28 cellular contexts compared by ENCODE assay signal in genomic region chr14:31303654-31304053, GRCh38.
"Had no signal": no experiment of that assay in that cellular context is flagged by ENCODE, and none has a peak within 500 bp of the region (broad histone marks: within the 10 kb centered on the region; RNA-seq: fewer than 3 reads in every experiment).

No MANE protein-coding gene starts in this region.

- ATAC-seq: activated naive CD4-positive, alpha-beta T cell treated with anti-CD3 and anti-CD28 coated beads, Interleukin-2, amount 50 U/mL, for 72 hours; activated T-cell treated with anti-CD3 and anti-CD28 coated beads, Interleukin-2, amount 50 U/mL, for 72 hours; esophagus mucosa had no signal

- H3K27ac ChIP-seq: ascending aorta, breast epithelium, cardiac muscle cell, colonic mucosa had no signal

- H3K27ac Mint-ChIP-seq: activated CD4-positive, alpha-beta memory T cell treated with anti-CD3 and anti-CD28 coated beads, Interleukin-2, amount 10 ng/mL, durations not matched to agents 7 days and 5 days; activated CD4-positive, alpha-beta T cell treated with anti-CD3 and anti-CD28 coated beads, Interleukin-2, amount 10 ng/mL, durations not matched to agents 7 days and 5 days; activated naive CD4-positive, alpha-beta T cell treated with anti-CD3 and anti-CD28 coated beads for 36 hours; activated naive CD4-positive, alpha-beta T cell treated with anti-CD3 and anti-CD28 coated beads, Interleukin-2, amount 50 U/mL, for 72 hours; activated naive CD8-positive, alpha-beta T cell treated with anti-CD3 and anti-CD28 coated beads, Interleukin-2, amount 10 ng/mL, durations not matched to agents 7 days and 5 days; activated T-cell treated with anti-CD3 and anti-CD28 coated beads, Interleukin-2, amount 50 U/mL, for 24 hours; activated T-cell treated with anti-CD3 and anti-CD28 coated beads, Interleukin-2, amount 50 U/mL, for 72 hours; brain had no signal

- H3K36me3 ChIP-seq: colonic mucosa had no signal

- H3K4me1 ChIP-seq: ascending aorta, breast epithelium, colonic mucosa had no signal

- H3K36me3 Mint-ChIP-seq: activated naive CD4-positive, alpha-beta T cell treated with anti-CD3 and anti-CD28 coated beads, Interleukin-2, amount 50 U/mL, for 72 hours; activated naive CD8-positive, alpha-beta T cell treated with anti-CD3 and anti-CD28 coated beads, Interleukin-2, amount 10 ng/mL, durations not matched to agents 7 days and 5 days had no signal

- H3K9me3 Mint-ChIP-seq: activated CD4-positive, alpha-beta memory T cell treated with anti-CD3 and anti-CD28 coated beads, Interleukin-2, amount 10 ng/mL, durations not matched to agents 7 days and 5 days; activated CD4-positive, alpha-beta T cell treated with anti-CD3 and anti-CD28 coated beads, Interleukin-2, amount 10 ng/mL, durations not matched to agents 7 days and 5 days; activated naive CD4-positive, alpha-beta T cell treated with anti-CD3 and anti-CD28 coated beads for 36 hours; activated naive CD4-positive, alpha-beta T cell treated with anti-CD3 and anti-CD28 coated beads, Interleukin-2, amount 50 U/mL, for 72 hours; activated naive CD8-positive, alpha-beta T cell treated with anti-CD3 and anti-CD28 coated beads, Interleukin-2, amount 10 ng/mL, durations not matched to agents 7 days and 5 days; activated T-cell treated with anti-CD3 and anti-CD28 coated beads, Interleukin-2, amount 50 U/mL, for 24 hours; activated T-cell treated with anti-CD3 and anti-CD28 coated beads, Interleukin-2, amount 50 U/mL, for 72 hours; brain had no signal

- H3K4me3 Mint-ChIP-seq: activated CD4-positive, alpha-beta memory T cell treated with anti-CD3 and anti-CD28 coated beads, Interleukin-2, amount 10 ng/mL, durations not matched to agents 7 days and 5 days; activated CD4-positive, alpha-beta T cell treated with anti-CD3 and anti-CD28 coated beads, Interleukin-2, amount 10 ng/mL, durations not matched to agents 7 days and 5 days; activated naive CD4-positive, alpha-beta T cell treated with anti-CD3 and anti-CD28 coated beads for 36 hours; activated naive CD8-positive, alpha-beta T cell treated with anti-CD3 and anti-CD28 coated beads, Interleukin-2, amount 10 ng/mL, durations not matched to agents 7 days and 5 days; activated T-cell treated with anti-CD3 and anti-CD28 coated beads, Interleukin-2, amount 50 U/mL, for 24 hours; activated T-cell treated with anti-CD3 and anti-CD28 coated beads, Interleukin-2, amount 50 U/mL, for 72 hours; brain had no signal

- H3K27me3 Mint-ChIP-seq: activated CD4-positive, alpha-beta memory T cell treated with anti-CD3 and anti-CD28 coated beads, Interleukin-2, amount 10 ng/mL, durations not matched to agents 7 days and 5 days; activated CD4-positive, alpha-beta T cell treated with anti-CD3 and anti-CD28 coated beads, Interleukin-2, amount 10 ng/mL, durations not matched to agents 7 days and 5 days; activated naive CD8-positive, alpha-beta T cell treated with anti-CD3 and anti-CD28 coated beads, Interleukin-2, amount 10 ng/mL, durations not matched to agents 7 days and 5 days; activated T-cell treated with anti-CD3 and anti-CD28 coated beads, Interleukin-2, amount 50 U/mL, for 24 hours; brain had no signal

- H3K4me1 Mint-ChIP-seq: activated CD4-positive, alpha-beta T cell treated with anti-CD3 and anti-CD28 coated beads, Interleukin-2, amount 10 ng/mL, durations not matched to agents 7 days and 5 days; activated naive CD8-positive, alpha-beta T cell treated with anti-CD3 and anti-CD28 coated beads, Interleukin-2, amount 10 ng/mL, durations not matched to agents 7 days and 5 days; brain had no signal

- DNase-seq: activated CD4-positive, alpha-beta memory T cell treated with anti-CD3 and anti-CD28 coated beads, Interleukin-2, amount 10 ng/mL, durations not matched to agents 7 days and 5 days; activated CD4-positive, alpha-beta T cell treated with anti-CD3 and anti-CD28 coated beads for 1 hour; activated CD4-positive, alpha-beta T cell treated with anti-CD3 and anti-CD28 coated beads for 4 hours; activated CD4-positive, alpha-beta T cell treated with anti-CD3 and anti-CD28 coated beads, Interleukin-2, amount 10 ng/mL, durations not matched to agents 7 days and 5 days; activated CD4-positive, alpha-beta T cell treated with anti-CD3 and anti-CD28 coated beads, Interleukin-2, amount 50 U/mL, for 4 hours; activated CD8-positive, alpha-beta memory T cell treated with anti-CD3 and anti-CD28 coated beads, Interleukin-2, amount 50 U/mL, for 48 hours; activated effector memory CD4-positive, alpha-beta T cell treated with Interleukin-2 at 50 U/mL for 16 hours; activated gamma-delta T cell treated with Interleukin-2 at 50 U/mL for 16 hours; activated naive CD4-positive, alpha-beta T cell treated with anti-CD3 and anti-CD28 coated beads for 36 hours; activated naive CD8-positive, alpha-beta T cell treated with anti-CD3 and anti-CD28 coated beads, Interleukin-2, amount 10 ng/mL, durations not matched to agents 7 days and 5 days; activated T-cell treated with anti-CD3 and anti-CD28 coated beads for 4 hours; activated T-cell treated with anti-CD3 and anti-CD28 coated beads, Interleukin-2, amount 50 U/mL, for 24 hours; activated T-cell treated with anti-CD3 and anti-CD28 coated beads, Interleukin-2, amount 50 U/mL, for 72 hours; central memory CD4-positive, alpha-beta T cell; cerebellar nuclear complex; colonic mucosa; effector CD8-positive, alpha-beta T cell; foreskin fibroblast; head of caudate nucleus; hippocampal formation; T-helper 2 cell had no signal

- H3K4me3 ChIP-seq: ascending aorta, breast epithelium, cardiac muscle cell, colonic mucosa had no signal

- FAIRE-seq: frontal cortex had no signal

- H3K9me3 ChIP-seq: ascending aorta, breast epithelium, colonic mucosa had no signal

- H3K27me3 ChIP-seq: ascending aorta, breast epithelium, cardiac muscle cell, colonic mucosa had no signal
